In genomic region chr12:116559080-116559329, GRCh38 we compare ENCODE assay signal across 8 cellular contexts. TPM values are rescaled to one million over a fixed set of nuclear protein-coding genes. Genes with fewer than 3 reads are reported as not detected.
A peak's percentile ranks its signal among the peaks of the same experiment; 100 is the strongest.
DNase-seq lines count a peak whose midpoint lies in the region; ATAC-seq and TF ChIP-seq lines count a peak whose summit lies in the region.

No MANE protein-coding gene starts in this region.

- intact Hi-C loops in left ventricle myocardium inferior (cut with micrococcal nuclease): no loop called here
- intact Hi-C loops in left cardiac atrium (cut with DNase I): no loop called here

- H3K27me3 ChIP-seq in left ventricle myocardium inferior (ENCODE audit: low read depth) (no peaks in the 10 kb centered on the region), SJCRH30 (no peaks in the 10 kb centered on the region), mucosa of rectum (ENCODE audit: control insufficient read depth in 2 of 2, insufficient read depth in 2 of 2, low read length in 2 of 2) (no peaks in the 10 kb centered on the region), WERI-Rb-1 (ENCODE audit: insufficient read depth, low read depth, severe bottlenecking) (no peaks in the 10 kb centered on the region)

- peaks cover 6% of the 10 kb centered on the region for H3K4me1 ChIP-seq in left ventricle myocardium inferior
- H3K4me1 ChIP-seq in SJCRH30: peaks cover 7% of the 10 kb centered on the region
- H3K4me1 ChIP-seq in mucosa of rectum (ENCODE audit: control insufficient read depth in 2 of 2, insufficient read depth in 2 of 2, low read length in 2 of 2): peaks cover 10 to 12% of the 10 kb centered on the region in 2 donors

- DNase-seq in left ventricle myocardium inferior (no peak), left cardiac atrium (no peak), SJCRH30 (peak in 1 of 2 experiments; percentile 65), NCI-H128 (lab: John Stamatoyannopoulos, UW; ENCODE audit: unreplicated experiment) (no peak), NCI-H2171 (lab: John Stamatoyannopoulos, UW) (no peak), WERI-Rb-1 (no peak)

- H3K27ac ChIP-seq in left ventricle myocardium inferior (replicated peaks) (peak overlapping the region; percentile 68), SJCRH30 (peak overlapping the region; percentile 92), mucosa of rectum (ENCODE audit: low read depth in 2 of 2, low read length in 2 of 2) (peak overlapping the region; percentile 71 to 79), WERI-Rb-1 (no peak overlapping the region)

- H3K36me3 ChIP-seq in left ventricle myocardium inferior: no peaks in the 10 kb centered on the region
- no peaks in the 10 kb centered on the region for H3K36me3 ChIP-seq in SJCRH30
- no peaks in the 10 kb centered on the region for H3K36me3 ChIP-seq in mucosa of rectum (ENCODE audit: control insufficient read depth in 2 of 2, insufficient read depth in 2 of 2, low read length in 2 of 2)
- H3K36me3 ChIP-seq in WERI-Rb-1: no peaks in the 10 kb centered on the region

- H3K9me3 ChIP-seq in left ventricle myocardium inferior (replicated peaks) (peaks cover 13% of the 10 kb centered on the region), SJCRH30 (replicated peaks) (no peaks in the 10 kb centered on the region), mucosa of rectum (ENCODE audit: control insufficient read depth in 2 of 2, low read length in 2 of 2) (no peaks in the 10 kb centered on the region), WERI-Rb-1 (ENCODE audit: severe bottlenecking) (peaks cover 5% of the 10 kb centered on the region)

- no peak for TF ChIP-seq CTCF in left ventricle myocardium inferior (IDR thresholded peaks at IDR 0.05; ENCODE audit: borderline replicate concordance)
- no peak for TF ChIP-seq CTCF in WERI-Rb-1 (IDR thresholded peaks at IDR 0.05; ENCODE audit: low read depth, low read length)

- peak overlapping the region; percentile 3 to 44 for H3K9ac ChIP-seq in mucosa of rectum (ENCODE audit: low read depth in 1 of 2, low read length in 2 of 2)

- ATAC-seq in left cardiac atrium: no peak
- ATAC-seq in HG02981 (IDR thresholded peaks at IDR 0.05; ENCODE audit: unreplicated experiment): peak; percentile 35

- H3K4me3 ChIP-seq in left ventricle myocardium inferior: no peak overlapping the region
- peak overlapping the region; percentile 51 for H3K4me3 ChIP-seq in SJCRH30
- peak overlapping the region; percentile 24 to 63 for H3K4me3 ChIP-seq in mucosa of rectum (ENCODE audit: low read length in 2 of 2)
- no peak overlapping the region for H3K4me3 ChIP-seq in WERI-Rb-1 (ENCODE audit: low read depth, low read length)

RNA-seq across cellular contexts. Expression of gene MAP1LC3B2, which starts 0.2 kb away (rescaled TPM):
- total RNA-seq in left ventricle myocardium inferior (2.9 TPM), left cardiac atrium (1 to 10 TPM; 1.3 to 2.1 TPM)
- not detected in 2 replicates for total RNA-seq in SJCRH30 (2014; rRNA removed; shearing (Covaris generic))

Comparison
In these comparisons a context has a peak if more than half of its experiments do, and no peak if none do; other contexts are left out.
1. H3K4me3 ChIP-seq: peak in SJCRH30 (single experiment) and mucosa of rectum (2 of 2); none in left ventricle myocardium inferior (single experiment) and WERI-Rb-1 (single experiment).